ENCODE assay signal across 7 cellular contexts in the genomic region with DNA sequence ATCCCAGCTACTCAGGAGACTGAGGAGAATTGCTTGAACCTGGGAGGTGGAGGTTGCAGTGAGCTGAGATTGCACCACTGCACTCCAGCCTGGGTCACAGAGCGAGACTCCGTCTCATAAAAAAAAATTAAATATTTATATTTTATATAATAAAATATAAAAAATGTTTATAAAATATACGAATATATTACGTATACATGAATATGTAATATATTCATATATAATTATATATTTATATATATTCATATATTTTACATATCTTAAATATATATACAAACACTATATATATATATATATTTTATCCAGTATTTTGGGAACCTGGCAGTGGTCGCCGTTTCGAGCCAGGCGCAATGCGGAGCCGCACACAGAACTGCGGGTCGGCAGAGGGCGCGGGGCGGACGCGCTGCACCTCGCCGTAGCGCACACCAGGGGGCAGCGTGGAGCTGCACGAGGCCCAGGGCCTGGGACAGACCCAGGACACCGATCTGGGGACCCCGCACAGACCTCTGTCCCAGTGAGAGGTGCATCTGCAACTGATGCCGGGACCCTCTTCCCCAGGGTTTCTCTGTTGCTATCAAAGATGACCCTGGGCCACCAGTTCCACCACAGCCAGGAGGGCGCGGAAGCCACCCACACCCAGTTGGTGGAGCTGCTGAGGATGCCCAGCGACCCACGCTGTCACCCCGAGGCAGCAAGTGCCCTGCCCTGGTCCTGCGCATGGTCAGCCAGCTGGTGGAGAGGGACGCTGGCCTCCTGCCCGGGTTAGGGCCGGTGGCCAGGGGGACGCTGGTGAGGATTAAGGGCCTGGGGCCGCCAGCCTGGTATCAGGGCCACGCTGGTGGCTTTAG. TPM values are rescaled to one million over a fixed set of nuclear protein-coding genes. Genes with fewer than 3 reads are reported as not detected.
DNase-seq lines count a peak whose midpoint lies in the region; ATAC-seq, FAIRE-seq and TF ChIP-seq lines count a peak whose summit lies in the region.

No MANE protein-coding gene starts in this region.

- DNase-seq in GM12891 (ENCODE audit: insufficient read length, low spot score) (peak; percentile 89), T follicular helper cell (ENCODE audit: low read depth) (peak; percentile 26), astrocyte of the spinal cord (ENCODE audit: low read depth, low spot score) (peak; percentile 23), iPS-NIHi7 (ENCODE audit: extremely low spot score) (peak; percentile 92), NK-92 (lab: John Stamatoyannopoulos, UW; ENCODE audit: unreplicated experiment) (no peak)
- DNase-seq in stimulated activated CD4-positive, alpha-beta T cell treated with anti-CD3 and anti-CD28 coated beads, Interleukin-2, amount 100 ng/mL, for 4 hours (ENCODE audit: low read depth) = peak; percentile 41

- TF ChIP-seq POLR2A in GM12891 (IDR thresholded peaks at IDR 0.05; ENCODE audit: low read depth, low read length) = 0 out of 2 replicates have a peak, but pooled peaks have one; percentile 24

- FAIRE-seq in GM12891 (lab: Jason Lieb, UNC) = peak; percentile 83

- in situ Hi-C loops in astrocyte of the spinal cord (cut with HindIII; ENCODE audit: low sequenced_read_pairs) = no loop called here

- peak; percentile 62 for ATAC-seq in HG03066 (IDR thresholded peaks at IDR 0.05; ENCODE audit: low read depth, unreplicated experiment)

- TF ChIP-seq CTCF in astrocyte of the spinal cord (IDR thresholded peaks at IDR 0.05; ENCODE audit: low read depth, low read length) = peak; percentile 87

- no peak overlapping the region for H3K4me3 ChIP-seq in astrocyte of the spinal cord (ENCODE audit: low read depth, low read length)

TF ChIP-seq in GM12891, 5 proteins besides CTCF, POLR2A, EP300 and RAD21:
- no peak for TF ChIP-seq TAF1 (IDR thresholded peaks at IDR 0.05; ENCODE audit: low read depth, low read length)
- TF ChIP-seq PAX5 (IDR thresholded peaks at IDR 0.05; ENCODE audit: insufficient read depth, low read length, severe bottlenecking) = no peak
- TF ChIP-seq POLR2AphosphoS5 (IDR thresholded peaks at IDR 0.05; ENCODE audit: low read depth, low read length) = no peak
- TF ChIP-seq SPI1 (IDR thresholded peaks at IDR 0.05; ENCODE audit: low read depth, low read length) = no peak
- TF ChIP-seq POU2F2 (IDR thresholded peaks at IDR 0.05; ENCODE audit: low read depth, low read length) = peak; percentile 46; the same call in 1 of the 2 replicates

RNA-seq across cellular contexts. Expression of a gene that starts 22.7 kb away (rescaled TPM):
- 20.7 TPM for polyA plus RNA-seq in GM12891 (2012; ENCODE audit: low read depth, missing spikeins)
